ENCODE assay signal across 33 cellular contexts in genomic region chr2:62001431-62001830, GRCh38.
DNase-seq lines count a peak whose midpoint lies in the region; ATAC-seq and TF ChIP-seq lines count a peak whose summit lies in the region.
"Had no signal": no experiment of that assay in that cellular context is flagged by ENCODE, and none has a peak within 500 bp of the region (broad histone marks: within the 10 kb centered on the region; RNA-seq: fewer than 3 reads in every experiment).

No MANE protein-coding gene starts in this region.

- H3K27ac ChIP-seq in Panc1 (ENCODE audit: low read length) (no peak overlapping the region), SK-N-SH (ENCODE audit: low read depth in 2 of 2, low read length in 1 of 2) (peak overlapping the region in 1 of 2 experiments; percentile 64; a peak in 2 of 4 replicates), thyroid gland (peak overlapping the region in 2 of 3 donors; percentile 26 to 30)
- H3K27ac ChIP-seq: 22Rv1; A549; BLaER1; BLaER1 treated with 17β-estradiol and CSF1 and Interleukin-3, amounts not matched to agents 10 nM and 100 nM; C4-2B had no signal

- intact Hi-C loops in Panc1 (cut with micrococcal nuclease; ENCODE audit: unreplicated experiment), result no loop called here
- intact Hi-C loops in thyroid gland (cut with DNase I), result loop anchor here (5.0 kb wide), 1 partner anchor 291 kb away; no protein-coding TSS in a partner anchor
- intact Hi-C loops in CD14-positive monocyte (cut with micrococcal nuclease), result no loop called here

- H3K36me3 ChIP-seq in Panc1 (ENCODE audit: control insufficient read depth, insufficient read depth, low read length) (no peaks in the 10 kb centered on the region), SK-N-SH (replicated peaks in 1 of 2; ENCODE audit: control insufficient read depth in 1 of 2, insufficient read depth in 2 of 2, low read length in 1 of 2) (peaks cover 0 to 13% of the 10 kb centered on the region in 2 experiments), thyroid gland (no peaks in the 10 kb centered on the region)
- H3K36me3 ChIP-seq: BE2C had no signal

- TF ChIP-seq RAD21 in SK-N-SH (IDR thresholded peaks at IDR 0.05; ENCODE audit: low read length), result peak; percentile 1; the same call in 1 of the 2 replicates

- in situ Hi-C loops in Panc1 (cut with HindIII; ENCODE audit: low pct_unique_long_range_greater_than_20kb, low sequenced_read_pairs), result no loop called here

- peaks cover 0 to 2% (median 2%) of the 10 kb centered on the region in 3 donors for H3K27me3 Mint-ChIP-seq in CD14-positive monocyte (ENCODE audit: low read depth in 3 of 3)
- H3K27me3 Mint-ChIP-seq: B cell; CD4-positive, alpha-beta memory T cell; CD4-positive, alpha-beta T cell; CD4-positive, CD25-positive, alpha-beta regulatory T cell; CD8-positive, alpha-beta memory T cell had no signal

- H3K4me1 ChIP-seq in Panc1 (ENCODE audit: control insufficient read depth, insufficient read depth, low read length), result no peaks in the 10 kb centered on the region
- H3K4me1 ChIP-seq in SK-N-SH (ENCODE audit: control insufficient read depth in 1 of 2, insufficient read depth in 2 of 2, low read depth in 1 of 2, low read length in 1 of 2), result peaks cover 0 to 6% of the 10 kb centered on the region in 2 experiments; a peak in 1 of 4 replicates
- peaks cover 9 to 17% of the 10 kb centered on the region in 2 donors for H3K4me1 ChIP-seq in thyroid gland
- H3K4me1 ChIP-seq: A549, Caco-2 had no signal

- ATAC-seq in Panc1 (no peak), SK-N-SH treated with all-trans-retinoic acid at 6 μM for 48 hours (no peak), HG02973 (IDR thresholded peaks at IDR 0.05; ENCODE audit: unreplicated experiment) (no peak)
- ATAC-seq: A549; CD8-positive, alpha-beta T cell had no signal

- DNase-seq in Panc1 (ENCODE audit: low read depth, low spot score), result no peak
- DNase-seq in SK-N-SH, result peak; percentile 23
- no peak for DNase-seq in thyroid gland
- DNase-seq in NCI-H146 treated with DMSO at 0.1 percent for 48 hours (lab: John Stamatoyannopoulos, UW; ENCODE audit: unreplicated experiment), result no peak
- DNase-seq in CD14-positive monocyte (ENCODE audit: low spot score), result no peak
- no peak for DNase-seq in NOMO-1 (lab: John Stamatoyannopoulos, UW; ENCODE audit: unreplicated experiment in 2 of 2)
- DNase-seq: 8988T; ACHN; AML-193; C1 segment of cervical spinal cord; Caco-2; Calu3; CD4-positive, alpha-beta memory T cell; CD4-positive, alpha-beta T cell; CD4-positive, CD25-positive, alpha-beta regulatory T cell; CD8-positive, alpha-beta memory T cell; CD8-positive, alpha-beta T cell; COR-L47; DMS 273 treated with DMSO at 0.1 percent for 48 hours; DMS153; DMS53; DMS79; DMS79 treated with DMSO at 0.1 percent for 48 hours; DND-41 had no signal

- BruUV-seq in Panc1 (replicated peaks; lab: Mats Ljungman, UMichigan), result TSS peak; percentile 45

- no peaks in the 10 kb centered on the region for H4K20me1 ChIP-seq in SK-N-SH (ENCODE audit: insufficient read depth)
- H4K20me1 ChIP-seq: BLaER1; BLaER1 treated with 17β-estradiol and CSF1 and Interleukin-3, amounts not matched to agents 10 nM and 100 nM had no signal

- peak in 1 of 2 experiments; percentile 77; a peak in 2 of 4 replicates for TF ChIP-seq EP300 in SK-N-SH (IDR thresholded peaks at IDR 0.05; ENCODE audit: borderline replicate concordance in 1 of 2, low read depth in 1 of 2, low read length in 1 of 2)

- no peak overlapping the region for H2AFZ ChIP-seq in SK-N-SH (ENCODE audit: low read depth)

- H3K4me3 ChIP-seq in Panc1 (ENCODE audit: low read depth in 2 of 2, low read length in 2 of 2) (no peak overlapping the region), SK-N-SH (ENCODE audit: low read depth in 2 of 2, low read length in 1 of 2) (no peak overlapping the region), thyroid gland (replicated peaks in 1 of 3) (no peak overlapping the region)
- H3K4me3 ChIP-seq: A549; BLaER1; BLaER1 treated with 17β-estradiol and CSF1 and Interleukin-3, amounts not matched to agents 10 nM and 100 nM had no signal

- H3K4me3 Mint-ChIP-seq in CD14-positive monocyte, result no peak overlapping the region
- H3K4me3 Mint-ChIP-seq: B cell; CD4-positive, alpha-beta memory T cell; CD4-positive, alpha-beta T cell; CD4-positive, CD25-positive, alpha-beta regulatory T cell; CD8-positive, alpha-beta memory T cell; CD8-positive, alpha-beta T cell had no signal

- H3K9me3 ChIP-seq in Panc1 (ENCODE audit: control insufficient read depth, insufficient read depth, low read depth, low read length) (no peaks in the 10 kb centered on the region), SK-N-SH (no peaks in the 10 kb centered on the region), thyroid gland (no peaks in the 10 kb centered on the region)
- H3K9me3 ChIP-seq: A549, BE2C, BLaER1 had no signal

- CTCF ChIA-PET in Panc1 (lab: Charles Lee) (interaction anchor here (0.6 kb wide), 1 partner anchor 344 kb away, joined by 7 read pairs; no protein-coding TSS in a partner anchor), SK-N-SH (lab: Yijun Ruan, JAX) (interaction anchor here (0.7 to 4.8 kb wide), 7 partner anchors 75 to 408 kb away, joined by 3 to 36 read pairs (median 3); no protein-coding TSS in a partner anchor)

- H3K9ac ChIP-seq in SK-N-SH, result no peak overlapping the region
- H3K9ac ChIP-seq: BLaER1; BLaER1 treated with 17β-estradiol and CSF1 and Interleukin-3, amounts not matched to agents 10 nM and 100 nM had no signal

- no peaks in the 10 kb centered on the region for H3F3A ChIP-seq in SK-N-SH (replicated peaks; ENCODE audit: insufficient read depth)

- POLR2A ChIA-PET in Panc1 (lab: Charles Lee) (no interaction called here), SK-N-SH (lab: Yijun Ruan, JAX) (no interaction called here)

- no peak overlapping the region for H3K27ac Mint-ChIP-seq in CD14-positive monocyte
- H3K27ac Mint-ChIP-seq: B cell; CD4-positive, alpha-beta memory T cell; CD4-positive, alpha-beta T cell; CD4-positive, CD25-positive, alpha-beta regulatory T cell; CD8-positive, alpha-beta memory T cell; CD8-positive, alpha-beta T cell had no signal

- H3K27me3 ChIP-seq in Panc1 (ENCODE audit: control insufficient read depth, insufficient read depth, low read length) (no peaks in the 10 kb centered on the region), SK-N-SH (ENCODE audit: insufficient read depth) (no peaks in the 10 kb centered on the region), thyroid gland (no peaks in the 10 kb centered on the region)
- H3K27me3 ChIP-seq: BE2C; BLaER1; BLaER1 treated with 17β-estradiol and CSF1 and Interleukin-3, amounts not matched to agents 10 nM and 100 nM had no signal

- no peak overlapping the region for H3K4me2 ChIP-seq in SK-N-SH
- H3K4me2 ChIP-seq: A549; BLaER1; BLaER1 treated with 17β-estradiol and CSF1 and Interleukin-3, amounts not matched to agents 10 nM and 100 nM had no signal

- H3K79me2 ChIP-seq in SK-N-SH (ENCODE audit: insufficient read depth), result no peaks in the 10 kb centered on the region

- TF ChIP-seq POLR2A in thyroid gland (IDR thresholded peaks at IDR 0.05), result no peak

- H3K9me3 Mint-ChIP-seq in CD14-positive monocyte, result no peaks in the 10 kb centered on the region
- H3K9me3 Mint-ChIP-seq: CD4-positive, alpha-beta memory T cell; CD4-positive, alpha-beta T cell; CD8-positive, alpha-beta memory T cell had no signal

- no peaks in the 10 kb centered on the region for H3K9me2 ChIP-seq in SK-N-SH

- H3K36me3 Mint-ChIP-seq in CD14-positive monocyte, result peaks cover 12 to 19% of the 10 kb centered on the region in 2 donors

- peaks cover under 1% of the 10 kb centered on the region for H3K4me1 Mint-ChIP-seq in CD14-positive monocyte
- H3K4me1 Mint-ChIP-seq: B cell; CD8-positive, alpha-beta memory T cell had no signal

- TF ChIP-seq CTCF in Panc1 (IDR thresholded peaks at IDR 0.05) (no peak), SK-N-SH (IDR thresholded peaks at IDR 0.05) (no peak), thyroid gland (IDR thresholded peaks at IDR 0.05) (no peak), CD14-positive monocyte (IDR thresholded peaks at IDR 0.05) (no peak)

TF ChIP-seq in SK-N-SH, 30 proteins besides CTCF, POLR2A, EP300 and RAD21:
- TF ChIP-seq TCF12 (IDR thresholded peaks at IDR 0.05), result 0 out of 2 replicates have a peak, but pooled peaks have one; percentile 9
- no peak for TF ChIP-seq FOSL2 (IDR thresholded peaks at IDR 0.05; ENCODE audit: borderline replicate concordance, low read depth)

TF ChIP-seq in SK-N-SH treated with all-trans-retinoic acid at 6 μM for 48 hours, 23 proteins besides CTCF, POLR2A, EP300 and RAD21 (continues in another document):
- no peak for TF ChIP-seq PPARA (CRISPR knock-in tag; IDR thresholded peaks at IDR 0.05; ENCODE audit: borderline replicate concordance)
- TF ChIP-seq POU6F1 (CRISPR knock-in tag; IDR thresholded peaks at IDR 0.05; ENCODE audit: borderline replicate concordance, low read depth), result no peak
- peak; percentile 88 for TF ChIP-seq ISL1 (CRISPR knock-in tag; IDR thresholded peaks at IDR 0.05)
- peak; percentile 90 for TF ChIP-seq TCF4 (CRISPR knock-in tag; IDR thresholded peaks at IDR 0.05; ENCODE audit: borderline replicate concordance)
- no peak for TF ChIP-seq ZNF8 (CRISPR knock-in tag; IDR thresholded peaks at IDR 0.05)
- no peak for TF ChIP-seq ESRRG (CRISPR knock-in tag; IDR thresholded peaks at IDR 0.05)
- no peak for TF ChIP-seq CSDC2 (CRISPR knock-in tag; IDR thresholded peaks at IDR 0.05)
- TF ChIP-seq BACH2 (CRISPR knock-in tag; IDR thresholded peaks at IDR 0.05; ENCODE audit: borderline replicate concordance), result no peak
- TF ChIP-seq RARB (CRISPR knock-in tag; IDR thresholded peaks at IDR 0.05), result no peak
